ENCODE assay signal across 8 cellular contexts in the genomic region with DNA sequence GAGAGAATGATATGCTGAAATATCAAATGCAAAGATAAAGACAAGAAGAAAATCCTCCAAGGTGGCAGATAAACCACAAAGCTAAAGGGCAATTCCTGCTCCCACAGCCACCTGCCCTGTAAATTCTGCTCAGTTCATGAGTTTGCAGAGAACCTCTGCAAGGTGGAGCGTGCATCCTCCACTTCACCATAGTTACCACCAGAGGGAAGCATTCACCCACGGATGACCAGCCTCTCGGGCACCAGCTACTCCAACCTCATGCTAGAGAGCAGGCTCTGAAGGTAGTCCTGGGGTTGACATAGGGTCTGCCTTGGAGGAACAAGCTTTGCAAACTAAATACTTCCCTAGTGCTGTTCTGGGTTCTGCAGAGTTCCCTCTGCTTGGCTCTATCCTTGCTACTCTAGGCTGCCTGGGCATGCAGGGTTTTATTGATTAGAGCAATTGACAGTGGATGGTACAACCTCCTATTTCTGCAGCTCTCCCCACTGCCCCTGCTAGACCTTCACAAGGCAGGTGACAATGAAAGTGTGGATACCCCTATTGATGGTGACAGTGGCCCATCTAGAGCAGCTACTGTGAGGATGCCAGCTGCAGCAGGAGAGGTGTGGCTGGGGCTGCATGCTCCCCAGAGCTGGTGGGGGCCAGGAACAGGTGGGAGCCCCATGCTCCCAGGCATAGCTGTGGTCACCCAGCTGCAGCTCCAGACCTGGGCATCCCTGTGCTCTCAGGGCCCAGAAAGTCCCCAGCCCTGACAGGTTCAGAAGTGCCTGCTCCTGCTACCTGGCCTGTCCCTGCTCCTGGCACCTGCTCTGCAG. TPM values are rescaled to one million over a fixed set of nuclear protein-coding genes. Genes with fewer than 3 reads are reported as not detected.
DNase-seq lines count a peak whose midpoint lies in the region; ATAC-seq lines count a peak whose summit lies in the region.

No MANE protein-coding gene starts in this region.

- H3K4me1 Mint-ChIP-seq in naive B cell, result no peaks in the 10 kb centered on the region
- H3K4me1 Mint-ChIP-seq in stimulated activated naive B cell treated with anti-CD40 and anti-IgM and Interleukin-4, amounts not matched to agents 10 μg/mL and 1 μg/mL and 100 μg/mL, for 72 hours, result no peaks in the 10 kb centered on the region

- H3K9me3 Mint-ChIP-seq in naive B cell, result peaks cover 0 to 5% (median 0%) of the 10 kb centered on the region in 7 donors
- no peaks in the 10 kb centered on the region for H3K9me3 Mint-ChIP-seq in stimulated activated naive B cell treated with anti-CD40 and anti-IgM and Interleukin-4, amounts not matched to agents 10 μg/mL and 1 μg/mL and 100 μg/mL, for 72 hours

- H3K27me3 Mint-ChIP-seq in naive B cell, result peaks cover 0 to 12% (median 4%) of the 10 kb centered on the region in 3 donors
- H3K27me3 Mint-ChIP-seq in stimulated activated naive B cell treated with anti-CD40 and anti-IgM and Interleukin-4, amounts not matched to agents 10 μg/mL and 1 μg/mL and 100 μg/mL, for 72 hours, result peaks cover 4 to 11% of the 10 kb centered on the region in 2 donors

- peak; percentile 59 for DNase-seq in SIG-M5 treated with dmso at 0.1 percent for 504 hours (lab: John Stamatoyannopoulos, UW; ENCODE audit: unreplicated experiment)
- DNase-seq in SIG-M5 (lab: John Stamatoyannopoulos, UW), result no peak
- DNase-seq in NCI-H524 treated with DMSO at 0.1 percent for 48 hours (lab: John Stamatoyannopoulos, UW), result peak; percentile 42
- peak; percentile 31 for DNase-seq in activated CD8-positive, alpha-beta memory T cell treated with anti-CD3 and anti-CD28 coated beads, Interleukin-2, amount 50 U/mL, for 1 hour (ENCODE audit: extremely low read depth)
- DNase-seq in naive B cell, result peak; percentile 23
- peak; percentile 32 for DNase-seq in stimulated activated naive B cell treated with anti-CD40 and anti-IgM and Interleukin-4, amounts not matched to agents 10 μg/mL and 1 μg/mL and 100 μg/mL, for 72 hours

- H3K27ac Mint-ChIP-seq in naive B cell, result no peak overlapping the region
- H3K27ac Mint-ChIP-seq in stimulated activated naive B cell treated with anti-CD40 and anti-IgM and Interleukin-4, amounts not matched to agents 10 μg/mL and 1 μg/mL and 100 μg/mL, for 72 hours, result no peak overlapping the region

- H3K4me3 Mint-ChIP-seq in naive B cell, result no peak overlapping the region
- H3K4me3 Mint-ChIP-seq in stimulated activated naive B cell treated with anti-CD40 and anti-IgM and Interleukin-4, amounts not matched to agents 10 μg/mL and 1 μg/mL and 100 μg/mL, for 72 hours, result no peak overlapping the region

- ATAC-seq in HG02870 (IDR thresholded peaks at IDR 0.05; ENCODE audit: unreplicated experiment) (peak; percentile 65), esophagus mucosa (peak; percentile 94), naive B cell (ENCODE audit: low read depth in 2 of 2) (peak in 1 of 2 donors; percentile 49)
- peak; percentile 95 to 98 for ATAC-seq in stimulated activated naive B cell treated with anti-CD40 and anti-IgM and Interleukin-4, amounts not matched to agents 10 μg/mL and 1 μg/mL and 100 μg/mL, for 72 hours (replicated peaks)

- H3K36me3 Mint-ChIP-seq in naive B cell, result no peaks in the 10 kb centered on the region
- H3K36me3 Mint-ChIP-seq in stimulated activated naive B cell treated with anti-CD40 and anti-IgM and Interleukin-4, amounts not matched to agents 10 μg/mL and 1 μg/mL and 100 μg/mL, for 72 hours, result no peaks in the 10 kb centered on the region

RNA-seq across cellular contexts. Expression of a gene that starts 51.1 kb away (rescaled TPM):
- not detected for total RNA-seq in esophagus mucosa
- not detected for polyA plus RNA-seq in naive B cell (ENCODE audit: low read depth in 6 of 6)

RNA-seq across cellular contexts. Expression of a gene that starts 58.0 kb away (rescaled TPM):
- total RNA-seq in esophagus mucosa, result not detected
- not detected for polyA plus RNA-seq in naive B cell (ENCODE audit: low read depth in 6 of 6)
